Comparison of ENCODE assay signal across 10 cellular contexts in the genomic region with DNA sequence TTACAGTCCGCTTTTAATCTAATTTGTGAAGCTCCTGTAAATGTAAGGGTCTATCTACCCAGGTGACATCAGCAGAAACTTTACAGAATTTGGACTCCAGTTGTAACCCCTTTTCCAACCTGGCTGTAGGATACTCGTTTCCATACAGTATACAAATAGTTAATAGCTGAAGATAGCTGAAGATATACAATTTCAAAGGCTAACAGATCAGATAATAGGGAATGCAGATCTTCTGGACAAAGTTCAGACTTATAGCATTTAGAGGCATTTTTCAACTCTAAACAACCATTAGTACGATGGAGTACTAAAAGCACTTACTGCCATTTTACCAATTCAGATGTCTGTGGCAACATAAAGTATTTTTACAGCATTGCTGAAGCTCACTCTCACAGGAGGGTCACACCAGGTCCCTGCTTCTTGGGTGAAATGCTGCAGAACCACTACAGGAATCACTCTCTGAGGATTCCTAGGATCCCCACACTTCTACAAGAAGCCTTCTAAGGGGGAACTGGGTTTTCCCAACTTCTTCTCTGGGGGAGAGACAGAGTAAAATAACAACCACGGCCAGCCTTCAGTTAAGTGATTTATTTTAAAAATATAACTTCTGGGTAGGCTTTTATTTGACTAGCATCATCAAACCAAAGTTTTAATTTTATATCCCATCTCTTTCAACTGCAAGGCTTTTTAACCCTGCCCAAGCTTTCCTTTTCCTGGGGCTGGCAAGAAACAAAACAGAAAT. TPM values are rescaled to one million over a fixed set of nuclear protein-coding genes. Genes with fewer than 3 reads are reported as not detected.
A peak's percentile ranks its signal among the peaks of the same experiment; 100 is the strongest.
DNase-seq lines count a peak whose midpoint lies in the region; ATAC-seq and TF ChIP-seq lines count a peak whose summit lies in the region.
"Had no signal": no experiment of that assay in that cellular context is flagged by ENCODE, and none has a peak within 500 bp of the region (broad histone marks: within the 10 kb centered on the region; RNA-seq: fewer than 3 reads in every experiment).

No MANE protein-coding gene starts in this region.

- H3K4me1 Mint-ChIP-seq in neural crest cell: peaks cover 84% of the 10 kb centered on the region

- H3K27ac Mint-ChIP-seq in neural crest cell (ENCODE audit: unreplicated experiment): peak overlapping the region; percentile 82

- H3K36me3 ChIP-seq in HUES6 (ENCODE audit: control insufficient read depth, insufficient read depth, low read length): peaks cover 45% of the 10 kb centered on the region

- intact Hi-C loops in dorsolateral prefrontal cortex (cut with DNase I): loop anchor here (5.0 kb wide), 3 partner anchors 33 to 93 kb away; no protein-coding TSS in a partner anchor

- H3K36me3 Mint-ChIP-seq in neural crest cell (ENCODE audit: low read depth): peaks cover 10% of the 10 kb centered on the region

- H3K9me3 ChIP-seq in HUES6 (ENCODE audit: control insufficient read depth, insufficient read depth, low read depth, low read length): no peaks in the 10 kb centered on the region

- no peak for TF ChIP-seq CTCF in AG09309 (IDR thresholded peaks at IDR 0.05; ENCODE audit: control insufficient read depth, insufficient read depth, low read depth, low read length, missing control alignments)
- no peak for TF ChIP-seq CTCF in dorsolateral prefrontal cortex (IDR thresholded peaks at IDR 0.05 in 54 of 56, conservative IDR thresholded peaks at IDR 0.05 in 2 of 56; ENCODE audit: low read depth in 1 of 56, partially characterized antibody in 56 of 56)
- no peak for TF ChIP-seq CTCF in neural crest cell (conservative IDR thresholded peaks at IDR 0.05)

- ATAC-seq in HG03139 (IDR thresholded peaks at IDR 0.05; ENCODE audit: unreplicated experiment): no peak
- ATAC-seq in GM21723 (IDR thresholded peaks at IDR 0.05; ENCODE audit: unreplicated experiment): no peak

- peaks cover 31% of the 10 kb centered on the region for H3K4me1 ChIP-seq in HUES6 (ENCODE audit: control insufficient read depth, insufficient read depth, low read length)

- DNase-seq in AG09309 (ENCODE audit: low read depth) (no peak), dorsolateral prefrontal cortex (no peak), neural crest cell (ENCODE audit: low read depth, low spot score) (no peak), Ammon's horn (ENCODE audit: low spot score) (no peak), AG08395 (ENCODE audit: low spot score) (no peak)
- DNase-seq: NCI-H1436, T-helper 1 cell had no signal

- H3K27me3 Mint-ChIP-seq in neural crest cell (ENCODE audit: low read depth): peaks cover 22% of the 10 kb centered on the region

- H3K27me3 ChIP-seq in HUES6 (ENCODE audit: control insufficient read depth, insufficient read depth, low read length): no peaks in the 10 kb centered on the region
- H3K27me3 ChIP-seq in dorsolateral prefrontal cortex: no peaks in the 10 kb centered on the region

- H3K4me3 ChIP-seq in AG09309 (ENCODE audit: control insufficient read depth, low read depth, low read length) (peak overlapping the region; percentile 18), HUES6 (ENCODE audit: low read depth, low read length) (peak overlapping the region; percentile 8; the same call in 1 of the 2 replicates), dorsolateral prefrontal cortex (peak overlapping the region in 46 of 59 donors; percentile 0 to 98 (median 82))

- H3K4me3 Mint-ChIP-seq in neural crest cell: peak overlapping the region; percentile 84

- H3K9me3 Mint-ChIP-seq in neural crest cell: no peaks in the 10 kb centered on the region

- H3K27ac ChIP-seq in HUES6 (ENCODE audit: low read depth, low read length) (no peak overlapping the region), dorsolateral prefrontal cortex (peak overlapping the region in 58 of 59 donors; percentile 14 to 100 (median 96))

- no peak overlapping the region for H3K9ac ChIP-seq in HUES6 (ENCODE audit: low read length)

RNA-seq across cellular contexts. Expression of gene VEZF1, which starts 2.9 kb away (rescaled TPM):
- total RNA-seq in dorsolateral prefrontal cortex (100 to 1,000 TPM in 1 of 120 experiments, 10 to 100 TPM in 119; 29.6 to 117 (median 50.6) TPM), neural crest cell (139 and 142 TPM in 2 replicates)

RNA-seq across cellular contexts. Expression of gene SRSF1, which starts 21.9 kb away (rescaled TPM):
- 100 to 1,000 TPM; 111 to 191 (median 137) TPM for total RNA-seq in dorsolateral prefrontal cortex
- 548 and 554 TPM in 2 replicates for total RNA-seq in neural crest cell

RNA-seq across cellular contexts. Expression of gene CUEDC1, which starts 29.9 kb away (rescaled TPM):
- 100 to 1,000 TPM in 1 of 120 experiments, 10 to 100 TPM in 119; 17.3 to 105 (median 33.6) TPM for total RNA-seq in dorsolateral prefrontal cortex
- total RNA-seq in neural crest cell: 73.7 and 86.9 TPM in 2 replicates

Comparison
In these comparisons a context has a peak if more than half of its experiments do, and no peak if none do; other contexts are left out.
1. H3K4me3 ChIP-seq: peak in every context shown above with its lines; median percentile 82 in dorsolateral prefrontal cortex; 18 in AG09309; 8 in HUES6.